19 cellular contexts compared by ENCODE assay signal in genomic region chr5:25090275-25090674, GRCh38.
DNase-seq lines count a peak whose midpoint lies in the region; ATAC-seq and TF ChIP-seq lines count a peak whose summit lies in the region.
"Had no signal": no experiment of that assay in that cellular context is flagged by ENCODE, and none has a peak within 500 bp of the region (broad histone marks: within the 10 kb centered on the region; RNA-seq: fewer than 3 reads in every experiment).

No MANE protein-coding gene starts in this region.

- ATAC-seq in activated CD8-positive, alpha-beta memory T cell treated with anti-CD3 and anti-CD28 coated beads, Interleukin-2, amount 10 ng/mL, durations not matched to agents 7 days and 5 days = no peak
- no peak for ATAC-seq in activated T-helper 17 cell treated with anti-CD3 and anti-CD28 coated beads, Interleukin-2, amount 50 U/mL, for 72 hours (replicated peaks)
- ATAC-seq: HCT116 had no signal

- H3K27ac ChIP-seq in HEK293 (ENCODE audit: extremely low read depth, low read depth, low read length) (no peak overlapping the region), SU-DHL-6 (ENCODE audit: low read depth, low read length) (no peak overlapping the region), liver (ENCODE audit: low read depth in 1 of 2, low read length in 2 of 2) (no peak overlapping the region)

- no peaks in the 10 kb centered on the region for H3K4me1 Mint-ChIP-seq in activated CD8-positive, alpha-beta memory T cell treated with anti-CD3 and anti-CD28 coated beads, Interleukin-2, amount 10 ng/mL, durations not matched to agents 7 days and 5 days
- no peaks in the 10 kb centered on the region for H3K4me1 Mint-ChIP-seq in activated T-helper 17 cell treated with anti-CD3 and anti-CD28 coated beads, Interleukin-2, amount 50 U/mL, for 72 hours
- H3K4me1 Mint-ChIP-seq: IgD-negative memory B cell had no signal

- H2AFZ ChIP-seq in SU-DHL-6 (ENCODE audit: low read depth, low read length, severe bottlenecking) = peak overlapping the region; percentile 74

- no peak overlapping the region for H3K4me3 ChIP-seq in HEK293 (ENCODE audit: low read depth, low read length)
- no peak overlapping the region for H3K4me3 ChIP-seq in SU-DHL-6 (ENCODE audit: insufficient read depth, low read length, poor library complexity, severe bottlenecking)
- no peak overlapping the region for H3K4me3 ChIP-seq in liver (ENCODE audit: low read depth in 1 of 3, low read length in 3 of 3)

- no peaks in the 10 kb centered on the region for H3K4me1 ChIP-seq in HEK293 (ENCODE audit: control insufficient read depth, insufficient read depth, low read length)
- no peaks in the 10 kb centered on the region for H3K4me1 ChIP-seq in liver (ENCODE audit: control insufficient read depth in 4 of 4, insufficient read depth in 4 of 4, low read length in 3 of 4)
- H3K4me1 ChIP-seq: BE2C, Caco-2 had no signal

- H3K27ac Mint-ChIP-seq in activated CD8-positive, alpha-beta memory T cell treated with anti-CD3 and anti-CD28 coated beads, Interleukin-2, amount 10 ng/mL, durations not matched to agents 7 days and 5 days = no peak overlapping the region
- no peak overlapping the region for H3K27ac Mint-ChIP-seq in activated T-helper 17 cell treated with anti-CD3 and anti-CD28 coated beads, Interleukin-2, amount 50 U/mL, for 72 hours
- H3K27ac Mint-ChIP-seq: CD4-positive, alpha-beta T cell; IgD-negative memory B cell had no signal

- peaks cover 9% of the 10 kb centered on the region for H3K9me3 Mint-ChIP-seq in activated CD8-positive, alpha-beta memory T cell treated with anti-CD3 and anti-CD28 coated beads, Interleukin-2, amount 10 ng/mL, durations not matched to agents 7 days and 5 days (ENCODE audit: low read depth)
- H3K9me3 Mint-ChIP-seq in activated T-helper 17 cell treated with anti-CD3 and anti-CD28 coated beads, Interleukin-2, amount 50 U/mL, for 72 hours = peaks cover 9% of the 10 kb centered on the region
- H3K9me3 Mint-ChIP-seq: IgD-negative memory B cell had no signal

- no peaks in the 10 kb centered on the region for H3K36me3 ChIP-seq in HEK293 (ENCODE audit: control insufficient read depth in 2 of 2, insufficient read depth in 1 of 2, low read length in 2 of 2)
- no peaks in the 10 kb centered on the region for H3K36me3 ChIP-seq in SU-DHL-6 (ENCODE audit: low read length)
- H3K36me3 ChIP-seq in liver (ENCODE audit: control insufficient read depth in 4 of 4, insufficient read depth in 3 of 4, low read depth in 1 of 4, low read length in 3 of 4) = no peaks in the 10 kb centered on the region
- H3K36me3 ChIP-seq: BE2C had no signal

- no peaks in the 10 kb centered on the region for H3K9me2 ChIP-seq in SU-DHL-6 (replicated peaks; ENCODE audit: insufficient read depth, low read length)

- no peak for TF ChIP-seq RAD21 in liver (IDR thresholded peaks at IDR 0.05)

- peak; percentile 71 for DNase-seq in NCI-H146 (lab: John Stamatoyannopoulos, UW)
- no peak for DNase-seq in activated CD8-positive, alpha-beta memory T cell treated with anti-CD3 and anti-CD28 coated beads, Interleukin-2, amount 10 ng/mL, durations not matched to agents 7 days and 5 days
- DNase-seq in T-helper 9 cell = no peak
- DNase-seq: ACHN; BE2C; C1 segment of cervical spinal cord; Caco-2; CD4-positive, alpha-beta T cell; DMS79; GDM1; GOT3; H7; KBM-7 had no signal

- no peaks in the 10 kb centered on the region for H3K36me3 Mint-ChIP-seq in activated CD8-positive, alpha-beta memory T cell treated with anti-CD3 and anti-CD28 coated beads, Interleukin-2, amount 10 ng/mL, durations not matched to agents 7 days and 5 days
- no peaks in the 10 kb centered on the region for H3K36me3 Mint-ChIP-seq in activated T-helper 17 cell treated with anti-CD3 and anti-CD28 coated beads, Interleukin-2, amount 50 U/mL, for 72 hours (ENCODE audit: low read depth)
- H3K36me3 Mint-ChIP-seq: IgD-negative memory B cell had no signal

- H3K4me2 ChIP-seq in SU-DHL-6 (ENCODE audit: low read depth, low read length, poor library complexity, severe bottlenecking) = no peak overlapping the region

- TF ChIP-seq CTCF in HEK293 (tag by site-specific recombination; IDR thresholded peaks at IDR 0.05) (no peak), SU-DHL-6 (IDR thresholded peaks at IDR 0.05; ENCODE audit: insufficient read depth, low read length, poor library complexity, severe bottlenecking) (no peak), liver (IDR thresholded peaks at IDR 0.05; ENCODE audit: low read depth, low read length, missing input control) (no peak)

- CTCF ChIA-PET in HEK293 (lab: Yijun Ruan, JAX) = no interaction called here
- CTCF ChIA-PET in activated CD8-positive, alpha-beta memory T cell treated with anti-CD3 and anti-CD28 coated beads, Interleukin-2, amount 10 ng/mL, durations not matched to agents 7 days and 5 days (lab: Charles Lee) = no interaction called here

- H3F3A ChIP-seq in SU-DHL-6 (ENCODE audit: insufficient read depth) = no peaks in the 10 kb centered on the region

- 57% methylated on average over 8 of the region's 8 CpGs for WGBS in liver

- H3K4me3 Mint-ChIP-seq in activated CD8-positive, alpha-beta memory T cell treated with anti-CD3 and anti-CD28 coated beads, Interleukin-2, amount 10 ng/mL, durations not matched to agents 7 days and 5 days = no peak overlapping the region
- no peak overlapping the region for H3K4me3 Mint-ChIP-seq in activated T-helper 17 cell treated with anti-CD3 and anti-CD28 coated beads, Interleukin-2, amount 50 U/mL, for 72 hours
- H3K4me3 Mint-ChIP-seq: CD4-positive, alpha-beta T cell; IgD-negative memory B cell had no signal

- no peaks in the 10 kb centered on the region for H3K9me3 ChIP-seq in HEK293 (ENCODE audit: control insufficient read depth, insufficient read depth, low read depth, low read length)
- H3K9me3 ChIP-seq in SU-DHL-6 (ENCODE audit: insufficient read depth, low read length) = no peaks in the 10 kb centered on the region
- H3K9me3 ChIP-seq in liver (ENCODE audit: control insufficient read depth in 4 of 4, low read length in 3 of 4) = no peaks in the 10 kb centered on the region
- H3K9me3 ChIP-seq: BE2C, Caco-2 had no signal

- H3K27me3 ChIP-seq in SU-DHL-6 (ENCODE audit: low read length) (no peaks in the 10 kb centered on the region), liver (ENCODE audit: control insufficient read depth in 4 of 4, insufficient read depth in 4 of 4, low read length in 3 of 4) (no peaks in the 10 kb centered on the region)
- H3K27me3 ChIP-seq: BE2C had no signal

- H3K9ac ChIP-seq in SU-DHL-6 (ENCODE audit: low read length) (no peak overlapping the region), liver (ENCODE audit: low read depth in 1 of 2, low read length in 2 of 2) (no peak overlapping the region)

- H3K79me2 ChIP-seq in SU-DHL-6 (ENCODE audit: insufficient read depth, low read length) = no peaks in the 10 kb centered on the region

- H3K27me3 Mint-ChIP-seq in activated CD8-positive, alpha-beta memory T cell treated with anti-CD3 and anti-CD28 coated beads, Interleukin-2, amount 10 ng/mL, durations not matched to agents 7 days and 5 days = no peaks in the 10 kb centered on the region
- H3K27me3 Mint-ChIP-seq in activated T-helper 17 cell treated with anti-CD3 and anti-CD28 coated beads, Interleukin-2, amount 50 U/mL, for 72 hours = no peaks in the 10 kb centered on the region
- H3K27me3 Mint-ChIP-seq: CD4-positive, alpha-beta T cell; IgD-negative memory B cell had no signal

- POLR2A ChIA-PET in HEK293 (lab: Yijun Ruan, JAX) = no interaction called here

- H4K20me1 ChIP-seq in SU-DHL-6 (ENCODE audit: low read depth, low read length) = no peaks in the 10 kb centered on the region

TF ChIP-seq in HEK293, 187 proteins besides CTCF, POLR2A, EP300 and RAD21:
- TF ChIP-seq ZFHX2 (tag by site-specific recombination; conservative IDR thresholded peaks at IDR 0.05) (0 out of 2 replicates have a peak, but pooled peaks have one; percentile 7), ZNF558 (tag by site-specific recombination; IDR thresholded peaks at IDR 0.05) (no peak), ZNF626 (tag by site-specific recombination; IDR thresholded peaks at IDR 0.05) (no peak)

TF ChIP-seq in liver, 16 proteins besides CTCF, POLR2A, EP300 and RAD21:
- TF ChIP-seq ZBTB33 (IDR thresholded peaks at IDR 0.05) (no peak), FOXA2 (IDR thresholded peaks at IDR 0.05) (peak; percentile 55), RXRA (IDR thresholded peaks at IDR 0.05) (peak in 1 of 2 donors; percentile 40), MAX (IDR thresholded peaks at IDR 0.05) (no peak), YY1 (IDR thresholded peaks at IDR 0.05) (peak; percentile 26), EGR1 (IDR thresholded peaks at IDR 0.05; ENCODE audit: low read depth in 2 of 2) (peak in 1 of 2 donors; percentile 52), HNF4A (conservative IDR thresholded peaks at IDR 0.05) (peak in 1 of 2 donors; percentile 61), JUND (IDR thresholded peaks at IDR 0.05) (no peak)
